ENCODE assay signal across 8 cellular contexts in the genomic region with DNA sequence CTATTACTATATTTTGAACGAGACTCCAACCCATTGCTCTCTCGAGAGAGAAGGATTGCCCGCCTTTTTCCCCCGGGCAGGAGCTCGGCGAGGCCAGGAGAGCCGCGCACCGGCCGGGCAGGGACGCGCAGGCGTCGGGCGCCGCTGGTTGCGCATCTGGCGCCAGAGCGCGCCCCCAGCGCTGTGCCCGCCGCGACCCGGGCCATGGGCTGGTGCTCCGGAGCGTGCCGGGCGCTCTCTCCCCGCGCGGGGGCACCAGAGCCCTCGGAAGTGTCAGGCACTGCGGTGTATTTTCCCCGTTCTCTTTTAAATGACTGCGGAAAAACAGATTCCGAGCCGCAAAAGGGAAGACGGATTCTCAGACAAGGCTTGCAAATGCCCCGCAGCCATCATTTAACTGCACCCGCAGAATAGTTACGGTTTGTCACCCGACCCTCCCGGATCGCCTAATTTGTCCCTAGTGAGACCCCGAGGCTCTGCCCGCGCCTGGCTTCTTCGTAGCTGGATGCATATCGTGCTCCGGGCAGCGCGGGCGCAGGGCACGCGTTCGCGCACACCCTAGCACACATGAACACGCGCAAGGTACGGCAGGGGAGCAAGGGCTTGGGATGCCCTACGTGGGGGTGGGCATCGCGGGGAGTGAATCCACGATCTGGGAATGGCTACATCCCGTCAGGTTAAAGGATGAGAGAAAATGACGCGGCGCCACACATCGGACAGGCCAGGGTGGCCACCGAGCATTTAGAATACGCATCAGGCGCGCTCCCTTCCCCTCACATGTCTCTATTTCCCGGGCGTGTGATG. TPM values are rescaled to one million over a fixed set of nuclear protein-coding genes. Genes with fewer than 3 reads are reported as not detected.
DNase-seq lines count a peak whose midpoint lies in the region; ATAC-seq, FAIRE-seq and TF ChIP-seq lines count a peak whose summit lies in the region.

No MANE protein-coding gene starts in this region.

- H3K36me3 ChIP-seq in heart left ventricle: no peaks in the 10 kb centered on the region
- H3K36me3 ChIP-seq in pancreas: no peaks in the 10 kb centered on the region

- TF ChIP-seq POLR2A in heart left ventricle (IDR thresholded peaks at IDR 0.05): no peak

- POLR2A ChIA-PET in activated naive CD8-positive, alpha-beta T cell treated with anti-CD3 and anti-CD28 coated beads, Interleukin-2, amount 10 ng/mL, durations not matched to agents 7 days and 5 days (lab: Charles Lee): no interaction called here

- no peaks in the 10 kb centered on the region for H3K9me3 Mint-ChIP-seq in activated naive CD8-positive, alpha-beta T cell treated with anti-CD3 and anti-CD28 coated beads, Interleukin-2, amount 10 ng/mL, durations not matched to agents 7 days and 5 days

- H3K4me1 Mint-ChIP-seq in activated naive CD8-positive, alpha-beta T cell treated with anti-CD3 and anti-CD28 coated beads, Interleukin-2, amount 10 ng/mL, durations not matched to agents 7 days and 5 days: peaks cover 3% of the 10 kb centered on the region

- FAIRE-seq in pancreas (lab: Jason Lieb, UNC): no peak

- ATAC-seq in GM18511 (IDR thresholded peaks at IDR 0.05; ENCODE audit: unreplicated experiment) (peak; percentile 76), HG03064 (IDR thresholded peaks at IDR 0.05; ENCODE audit: low read depth, unreplicated experiment) (peak; percentile 71), heart left ventricle (peak; percentile 71 to 94 (median 92)), pancreas (peak; percentile 85 to 93 (median 88))
- ATAC-seq in activated naive CD8-positive, alpha-beta T cell treated with anti-CD3 and anti-CD28 coated beads, Interleukin-2, amount 10 ng/mL, durations not matched to agents 7 days and 5 days (ENCODE audit: low read depth): peak; percentile 65

- DNase-seq in AG08395 (ENCODE audit: low spot score) (peak; percentile 68), NCI-H510A (lab: John Stamatoyannopoulos, UW) (peak; percentile 73), heart left ventricle (peak; percentile 51 to 78 (median 68)), pancreas (peak; percentile 53 to 86 (median 71)), OCI-M2 (lab: John Stamatoyannopoulos, UW; ENCODE audit: unreplicated experiment) (no peak)
- DNase-seq in activated naive CD8-positive, alpha-beta T cell treated with anti-CD3 and anti-CD28 coated beads, Interleukin-2, amount 10 ng/mL, durations not matched to agents 7 days and 5 days: peak; percentile 55

- TF ChIP-seq CTCF in heart left ventricle (IDR thresholded peaks at IDR 0.05) (peak; percentile 28 to 75 (median 58)), pancreas (IDR thresholded peaks at IDR 0.05) (peak; percentile 21 to 60 (median 50))

- H3K9me3 ChIP-seq in heart left ventricle (peaks cover 0 to 15% (median 0%) of the 10 kb centered on the region in 12 donors), pancreas (no peaks in the 10 kb centered on the region)

- no peaks in the 10 kb centered on the region for H3K36me3 Mint-ChIP-seq in activated naive CD8-positive, alpha-beta T cell treated with anti-CD3 and anti-CD28 coated beads, Interleukin-2, amount 10 ng/mL, durations not matched to agents 7 days and 5 days

- H3K27ac Mint-ChIP-seq in activated naive CD8-positive, alpha-beta T cell treated with anti-CD3 and anti-CD28 coated beads, Interleukin-2, amount 10 ng/mL, durations not matched to agents 7 days and 5 days: no peak overlapping the region

- H3K4me3 ChIP-seq in heart left ventricle (peak overlapping the region; percentile 24 to 65 (median 54)), pancreas (peak overlapping the region; percentile 20 to 42 (median 37))

- H3K4me1 ChIP-seq in heart left ventricle: peaks cover 0 to 34% (median 11%) of the 10 kb centered on the region in 12 donors
- H3K4me1 ChIP-seq in pancreas: peaks cover 0 to 3% (median 0%) of the 10 kb centered on the region in 3 donors

- peak overlapping the region; percentile 32 for H3K4me3 Mint-ChIP-seq in activated naive CD8-positive, alpha-beta T cell treated with anti-CD3 and anti-CD28 coated beads, Interleukin-2, amount 10 ng/mL, durations not matched to agents 7 days and 5 days

- H3K27ac ChIP-seq in heart left ventricle: peak overlapping the region in 3 of 12 donors; percentile 8 to 41 (median 24)
- H3K27ac ChIP-seq in pancreas: peak overlapping the region in 2 of 4 donors; percentile 37 to 67

- peaks cover 63% of the 10 kb centered on the region for H3K27me3 Mint-ChIP-seq in activated naive CD8-positive, alpha-beta T cell treated with anti-CD3 and anti-CD28 coated beads, Interleukin-2, amount 10 ng/mL, durations not matched to agents 7 days and 5 days

- peaks cover 0 to 49% (median 16%) of the 10 kb centered on the region in 9 donors for H3K27me3 ChIP-seq in heart left ventricle
- H3K27me3 ChIP-seq in pancreas: peaks cover 0 to 9% (median 4%) of the 10 kb centered on the region in 4 donors

- intact Hi-C loops in heart left ventricle (cut with DNase I) (loop anchor here in 3 of 10 donors (10.0 kb wide), 4 partner anchors 64 to 936 kb away; no protein-coding TSS in a partner anchor), pancreas (cut with DNase I) (no loop called here)

- 0 to 1% (median 1%) methylated on average over 40 to 76 of the region's 76 CpGs for WGBS in heart left ventricle, 4 donors
- 1% methylated on average over 73 to 76 of the region's 76 CpGs for WGBS in pancreas, 2 donors

RNA-seq across cellular contexts. Expression of a gene that starts 1.1 kb away (rescaled TPM):
- not detected for total RNA-seq in activated naive CD8-positive, alpha-beta T cell treated with anti-CD3 and anti-CD28 coated beads, Interleukin-2, amount 10 ng/mL, durations not matched to agents 7 days and 5 days
- 10 to 100 TPM in 1 of 9 donors, 1 to 10 TPM in 7, under 1 TPM in 1; 0.86 to 16.0 (median 3.9) TPM for total RNA-seq in heart left ventricle
- 1 to 10 TPM; 1.1 to 1.3 TPM for polyA plus RNA-seq in heart left ventricle
- total RNA-seq in pancreas: 10 to 100 TPM in 5 of 6 donors, 1 to 10 TPM in 1; 6.0 to 31.4 (median 19.7) TPM
- polyA plus RNA-seq in pancreas: 10 to 100 TPM in 1 of 2 donors, 1 to 10 TPM in 1; 6.6 to 11.3 TPM
